In genomic region chr7:318476-319266, GRCh38 we compare ENCODE assay signal across 1 cellular context.
TF ChIP-seq lines count a peak whose summit lies in the region.

No MANE protein-coding gene starts in this region.

TF ChIP-seq in HepG2, 621 proteins besides CTCF, POLR2A, EP300 and RAD21 (continued from another document and continues in another):
- TF ChIP-seq, protein P1, sequence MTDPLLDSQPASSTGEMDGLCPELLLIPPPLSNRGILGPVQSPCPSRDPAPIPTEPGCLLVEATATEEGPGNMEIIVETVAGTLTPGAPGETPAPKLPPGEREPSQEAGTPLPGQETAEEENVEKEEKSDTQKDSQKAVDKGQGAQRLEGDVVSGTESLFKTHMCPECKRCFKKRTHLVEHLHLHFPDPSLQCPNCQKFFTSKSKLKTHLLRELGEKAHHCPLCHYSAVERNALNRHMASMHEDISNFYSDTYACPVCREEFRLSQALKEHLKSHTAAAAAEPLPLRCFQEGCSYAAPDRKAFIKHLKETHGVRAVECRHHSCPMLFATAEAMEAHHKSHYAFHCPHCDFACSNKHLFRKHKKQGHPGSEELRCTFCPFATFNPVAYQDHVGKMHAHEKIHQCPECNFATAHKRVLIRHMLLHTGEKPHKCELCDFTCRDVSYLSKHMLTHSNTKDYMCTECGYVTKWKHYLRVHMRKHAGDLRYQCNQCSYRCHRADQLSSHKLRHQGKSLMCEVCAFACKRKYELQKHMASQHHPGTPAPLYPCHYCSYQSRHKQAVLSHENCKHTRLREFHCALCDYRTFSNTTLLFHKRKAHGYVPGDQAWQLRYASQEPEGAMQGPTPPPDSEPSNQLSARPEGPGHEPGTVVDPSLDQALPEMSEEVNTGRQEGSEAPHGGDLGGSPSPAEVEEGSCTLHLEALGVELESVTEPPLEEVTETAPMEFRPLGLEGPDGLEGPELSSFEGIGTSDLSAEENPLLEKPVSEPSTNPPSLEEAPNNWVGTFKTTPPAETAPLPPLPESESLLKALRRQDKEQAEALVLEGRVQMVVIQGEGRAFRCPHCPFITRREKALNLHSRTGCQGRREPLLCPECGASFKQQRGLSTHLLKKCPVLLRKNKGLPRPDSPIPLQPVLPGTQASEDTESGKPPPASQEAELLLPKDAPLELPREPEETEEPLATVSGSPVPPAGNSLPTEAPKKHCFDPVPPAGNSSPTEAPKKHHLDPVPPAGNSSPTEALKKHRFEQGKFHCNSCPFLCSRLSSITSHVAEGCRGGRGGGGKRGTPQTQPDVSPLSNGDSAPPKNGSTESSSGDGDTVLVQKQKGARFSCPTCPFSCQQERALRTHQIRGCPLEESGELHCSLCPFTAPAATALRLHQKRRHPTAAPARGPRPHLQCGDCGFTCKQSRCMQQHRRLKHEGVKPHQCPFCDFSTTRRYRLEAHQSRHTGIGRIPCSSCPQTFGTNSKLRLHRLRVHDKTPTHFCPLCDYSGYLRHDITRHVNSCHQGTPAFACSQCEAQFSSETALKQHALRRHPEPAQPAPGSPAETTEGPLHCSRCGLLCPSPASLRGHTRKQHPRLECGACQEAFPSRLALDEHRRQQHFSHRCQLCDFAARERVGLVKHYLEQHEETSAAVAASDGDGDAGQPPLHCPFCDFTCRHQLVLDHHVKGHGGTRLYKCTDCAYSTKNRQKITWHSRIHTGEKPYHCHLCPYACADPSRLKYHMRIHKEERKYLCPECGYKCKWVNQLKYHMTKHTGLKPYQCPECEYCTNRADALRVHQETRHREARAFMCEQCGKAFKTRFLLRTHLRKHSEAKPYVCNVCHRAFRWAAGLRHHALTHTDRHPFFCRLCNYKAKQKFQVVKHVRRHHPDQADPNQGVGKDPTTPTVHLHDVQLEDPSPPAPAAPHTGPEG (CRISPR knock-in tag; IDR thresholded peaks at IDR 0.05): no peak
- TF ChIP-seq ZNF660 (CRISPR knock-in tag; IDR thresholded peaks at IDR 0.05; ENCODE audit: borderline replicate concordance, low read depth) (no peak), KDM5A (IDR thresholded peaks at IDR 0.05; ENCODE audit: borderline replicate concordance, low read length) (no peak), SNAPC2 (CRISPR knock-in tag; IDR thresholded peaks at IDR 0.05) (no peak), ATF7 (IDR thresholded peaks at IDR 0.05) (no peak), ATF7 (CRISPR knock-in tag; IDR thresholded peaks at IDR 0.05) (no peak), ZSCAN25 (CRISPR knock-in tag; IDR thresholded peaks at IDR 0.05) (peak; percentile 41; the same call in 1 of the 2 replicates), AGO1 (IDR thresholded peaks at IDR 0.05; ENCODE audit: low read depth, low read length, poor library complexity, severe bottlenecking) (no peak), KAT7 (CRISPR knock-in tag; IDR thresholded peaks at IDR 0.05; ENCODE audit: borderline replicate concordance) (0 out of 2 replicates have a peak, but pooled peaks have one; percentile 47), ZNF33B (CRISPR knock-in tag; IDR thresholded peaks at IDR 0.05) (no peak), RELA (CRISPR knock-in tag; IDR thresholded peaks at IDR 0.05) (no peak), PHF21A (CRISPR knock-in tag; IDR thresholded peaks at IDR 0.05) (peak; percentile 91), ZFP62 (CRISPR knock-in tag; IDR thresholded peaks at IDR 0.05) (no peak), SOX6 (IDR thresholded peaks at IDR 0.05) (no peak), SOX6 (CRISPR knock-in tag; IDR thresholded peaks at IDR 0.05) (peak; percentile 84), ZNF691 (CRISPR knock-in tag; IDR thresholded peaks at IDR 0.05; ENCODE audit: borderline replicate concordance, low read depth) (no peak), EZH2 (conservative IDR thresholded peaks at IDR 0.05; ENCODE audit: low read depth, low read length) (no peak), CREB3 (CRISPR knock-in tag; IDR thresholded peaks at IDR 0.05) (no peak), TRIM22 (IDR thresholded peaks at IDR 0.05) (no peak), FIP1L1 (IDR thresholded peaks at IDR 0.05; ENCODE audit: borderline replicate concordance, insufficient read depth, low read depth, low read length) (no peak), ZNF704 (CRISPR knock-in tag; IDR thresholded peaks at IDR 0.05; ENCODE audit: borderline replicate concordance) (no peak), ATRX (CRISPR knock-in tag; IDR thresholded peaks at IDR 0.05; ENCODE audit: borderline replicate concordance) (no peak), ARHGAP35 (CRISPR knock-in tag; IDR thresholded peaks at IDR 0.05; ENCODE audit: borderline replicate concordance) (no peak), MIER3 (CRISPR knock-in tag; IDR thresholded peaks at IDR 0.05; ENCODE audit: borderline replicate concordance) (peak; percentile 67; the same call in 1 of the 2 replicates), ARNT2 (CRISPR knock-in tag; IDR thresholded peaks at IDR 0.05; ENCODE audit: low read depth) (no peak), CBX1 (IDR thresholded peaks at IDR 0.05; ENCODE audit: low read depth) (no peak), ZNF800 (CRISPR knock-in tag; IDR thresholded peaks at IDR 0.05) (peak; percentile 76), ZBTB8A (CRISPR knock-in tag; IDR thresholded peaks at IDR 0.05; ENCODE audit: borderline replicate concordance, low read depth) (no peak), CAMTA2 (CRISPR knock-in tag; IDR thresholded peaks at IDR 0.05; ENCODE audit: borderline replicate concordance) (no peak), ZNF329 (CRISPR knock-in tag; IDR thresholded peaks at IDR 0.05; ENCODE audit: low read depth) (no peak; the same call in 1 of the 2 replicates), NCOA2 (CRISPR knock-in tag; IDR thresholded peaks at IDR 0.05) (peak; percentile 76), ZNF766 (CRISPR knock-in tag; IDR thresholded peaks at IDR 0.05; ENCODE audit: borderline replicate concordance) (peak; percentile 26; the same call in 1 of the 2 replicates), ZNF296 (CRISPR knock-in tag; conservative IDR thresholded peaks at IDR 0.05) (no peak; the same call in 1 of the 2 replicates), KDM3A (CRISPR knock-in tag; IDR thresholded peaks at IDR 0.05; ENCODE audit: low read depth) (0 out of 2 replicates have a peak, but pooled peaks have one; percentile 17), ZNF160 (CRISPR knock-in tag; IDR thresholded peaks at IDR 0.05) (no peak; the same call in 1 of the 2 replicates), ZFAT (CRISPR knock-in tag; conservative IDR thresholded peaks at IDR 0.05) (no peak), ZNF576 (CRISPR knock-in tag; IDR thresholded peaks at IDR 0.05) (no peak), ETV6 (CRISPR knock-in tag; conservative IDR thresholded peaks at IDR 0.05) (peak; percentile 49; the same call in 1 of the 2 replicates), ZNF740 (CRISPR knock-in tag; IDR thresholded peaks at IDR 0.05) (no peak), ZSCAN12 (CRISPR knock-in tag; IDR thresholded peaks at IDR 0.05) (no peak), ZNF572 (CRISPR knock-in tag; IDR thresholded peaks at IDR 0.05) (peak; percentile 49; the same call in 1 of the 2 replicates)
- TF ChIP-seq, protein P2, sequence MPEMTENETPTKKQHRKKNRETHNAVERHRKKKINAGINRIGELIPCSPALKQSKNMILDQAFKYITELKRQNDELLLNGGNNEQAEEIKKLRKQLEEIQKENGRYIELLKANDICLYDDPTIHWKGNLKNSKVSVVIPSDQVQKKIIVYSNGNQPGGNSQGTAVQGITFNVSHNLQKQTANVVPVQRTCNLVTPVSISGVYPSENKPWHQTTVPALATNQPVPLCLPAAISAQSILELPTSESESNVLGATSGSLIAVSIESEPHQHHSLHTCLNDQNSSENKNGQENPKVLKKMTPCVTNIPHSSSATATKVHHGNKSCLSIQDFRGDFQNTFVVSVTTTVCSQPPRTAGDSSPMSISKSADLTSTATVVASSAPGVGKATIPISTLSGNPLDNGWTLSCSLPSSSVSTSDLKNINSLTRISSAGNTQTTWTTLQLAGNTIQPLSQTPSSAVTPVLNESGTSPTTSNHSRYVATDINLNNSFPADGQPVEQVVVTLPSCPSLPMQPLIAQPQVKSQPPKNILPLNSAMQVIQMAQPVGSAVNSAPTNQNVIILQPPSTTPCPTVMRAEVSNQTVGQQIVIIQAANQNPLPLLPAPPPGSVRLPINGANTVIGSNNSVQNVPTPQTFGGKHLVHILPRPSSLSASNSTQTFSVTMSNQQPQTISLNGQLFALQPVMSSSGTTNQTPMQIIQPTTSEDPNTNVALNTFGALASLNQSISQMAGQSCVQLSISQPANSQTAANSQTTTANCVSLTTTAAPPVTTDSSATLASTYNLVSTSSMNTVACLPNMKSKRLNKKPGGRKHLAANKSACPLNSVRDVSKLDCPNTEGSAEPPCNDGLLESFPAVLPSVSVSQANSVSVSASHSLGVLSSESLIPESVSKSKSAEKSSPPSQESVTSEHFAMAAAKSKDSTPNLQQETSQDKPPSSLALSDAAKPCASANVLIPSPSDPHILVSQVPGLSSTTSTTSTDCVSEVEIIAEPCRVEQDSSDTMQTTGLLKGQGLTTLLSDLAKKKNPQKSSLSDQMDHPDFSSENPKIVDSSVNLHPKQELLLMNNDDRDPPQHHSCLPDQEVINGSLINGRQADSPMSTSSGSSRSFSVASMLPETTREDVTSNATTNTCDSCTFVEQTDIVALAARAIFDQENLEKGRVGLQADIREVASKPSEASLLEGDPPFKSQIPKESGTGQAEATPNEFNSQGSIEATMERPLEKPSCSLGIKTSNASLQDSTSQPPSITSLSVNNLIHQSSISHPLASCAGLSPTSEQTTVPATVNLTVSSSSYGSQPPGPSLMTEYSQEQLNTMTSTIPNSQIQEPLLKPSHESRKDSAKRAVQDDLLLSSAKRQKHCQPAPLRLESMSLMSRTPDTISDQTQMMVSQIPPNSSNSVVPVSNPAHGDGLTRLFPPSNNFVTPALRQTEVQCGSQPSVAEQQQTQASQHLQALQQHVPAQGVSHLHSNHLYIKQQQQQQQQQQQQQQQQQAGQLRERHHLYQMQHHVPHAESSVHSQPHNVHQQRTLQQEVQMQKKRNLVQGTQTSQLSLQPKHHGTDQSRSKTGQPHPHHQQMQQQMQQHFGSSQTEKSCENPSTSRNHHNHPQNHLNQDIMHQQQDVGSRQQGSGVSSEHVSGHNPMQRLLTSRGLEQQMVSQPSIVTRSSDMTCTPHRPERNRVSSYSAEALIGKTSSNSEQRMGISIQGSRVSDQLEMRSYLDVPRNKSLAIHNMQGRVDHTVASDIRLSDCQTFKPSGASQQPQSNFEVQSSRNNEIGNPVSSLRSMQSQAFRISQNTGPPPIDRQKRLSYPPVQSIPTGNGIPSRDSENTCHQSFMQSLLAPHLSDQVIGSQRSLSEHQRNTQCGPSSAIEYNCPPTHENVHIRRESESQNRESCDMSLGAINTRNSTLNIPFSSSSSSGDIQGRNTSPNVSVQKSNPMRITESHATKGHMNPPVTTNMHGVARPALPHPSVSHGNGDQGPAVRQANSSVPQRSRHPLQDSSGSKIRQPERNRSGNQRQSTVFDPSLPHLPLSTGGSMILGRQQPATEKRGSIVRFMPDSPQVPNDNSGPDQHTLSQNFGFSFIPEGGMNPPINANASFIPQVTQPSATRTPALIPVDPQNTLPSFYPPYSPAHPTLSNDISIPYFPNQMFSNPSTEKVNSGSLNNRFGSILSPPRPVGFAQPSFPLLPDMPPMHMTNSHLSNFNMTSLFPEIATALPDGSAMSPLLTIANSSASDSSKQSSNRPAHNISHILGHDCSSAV (CRISPR knock-in tag; IDR thresholded peaks at IDR 0.05; ENCODE audit: borderline replicate concordance): no peak
